In genomic region chrX:12814434-12814833, GRCh38 we compare ENCODE assay signal across 8 cellular contexts. TPM values are rescaled to one million over a fixed set of nuclear protein-coding genes. Genes with fewer than 3 reads are reported as not detected.
DNase-seq lines count a peak whose midpoint lies in the region; ATAC-seq and TF ChIP-seq lines count a peak whose summit lies in the region.

No MANE protein-coding gene starts in this region.

- TF ChIP-seq POLR2A in lower leg skin (IDR thresholded peaks at IDR 0.05) = no peak

- no peaks in the 10 kb centered on the region for H3K4me1 Mint-ChIP-seq in effector memory CD8-positive, alpha-beta T cell (ENCODE audit: low read depth in 2 of 2)
- peaks cover 0 to 3% (median 0%) of the 10 kb centered on the region in 4 donors for H3K4me1 Mint-ChIP-seq in naive thymus-derived CD8-positive, alpha-beta T cell

- intact Hi-C loops in lower leg skin (cut with DNase I; ENCODE audit: low total_unique reads) = loop anchor here (5.0 kb wide), 1 partner anchor 88 kb away; no protein-coding TSS in a partner anchor

- 23 to 24% methylated on average over 4 of the region's 4 CpGs for WGBS in lower leg skin, 2 donors

- H3K4me3 ChIP-seq in GM12864 (ENCODE audit: low read depth, low read length) = no peak overlapping the region
- no peak overlapping the region for H3K4me3 ChIP-seq in lower leg skin (ENCODE audit: low read depth, poor library complexity, severe bottlenecking)

- peak; percentile 53 for ATAC-seq in HG03521 (IDR thresholded peaks at IDR 0.05; ENCODE audit: unreplicated experiment)
- ATAC-seq in effector memory CD8-positive, alpha-beta T cell (replicated peaks) = peak; percentile 56
- ATAC-seq in naive thymus-derived CD8-positive, alpha-beta T cell = peak; percentile 47 to 53

- POLR2A ChIA-PET in naive thymus-derived CD8-positive, alpha-beta T cell (lab: Charles Lee) = interaction anchor here (1.0 kb wide), 1 partner anchor 12 kb away, joined by 3 read pairs; no protein-coding TSS in a partner anchor

- H3K9me3 Mint-ChIP-seq in effector memory CD8-positive, alpha-beta T cell = no peaks in the 10 kb centered on the region
- no peaks in the 10 kb centered on the region for H3K9me3 Mint-ChIP-seq in naive thymus-derived CD8-positive, alpha-beta T cell

- H3K4me3 Mint-ChIP-seq in effector memory CD8-positive, alpha-beta T cell = no peak overlapping the region
- H3K4me3 Mint-ChIP-seq in naive thymus-derived CD8-positive, alpha-beta T cell = no peak overlapping the region

- TF ChIP-seq CTCF in GM12864 (IDR thresholded peaks at IDR 0.05; ENCODE audit: low read depth, low read length, missing control alignments) (peak; percentile 43), lower leg skin (IDR thresholded peaks at IDR 0.05) (no peak)

- H3K36me3 Mint-ChIP-seq in effector memory CD8-positive, alpha-beta T cell (ENCODE audit: insufficient read depth) = peaks cover 6% of the 10 kb centered on the region
- peaks cover 0 to 41% (median 7%) of the 10 kb centered on the region in 3 donors for H3K36me3 Mint-ChIP-seq in naive thymus-derived CD8-positive, alpha-beta T cell

- H3K27ac Mint-ChIP-seq in effector memory CD8-positive, alpha-beta T cell = no peak overlapping the region
- no peak overlapping the region for H3K27ac Mint-ChIP-seq in naive thymus-derived CD8-positive, alpha-beta T cell

- H3K27me3 Mint-ChIP-seq in effector memory CD8-positive, alpha-beta T cell = no peaks in the 10 kb centered on the region
- no peaks in the 10 kb centered on the region for H3K27me3 Mint-ChIP-seq in naive thymus-derived CD8-positive, alpha-beta T cell

- DNase-seq in AG20443 (ENCODE audit: low spot score) (peak; percentile 43), GM12864 (ENCODE audit: low read depth) (peak; percentile 45), T follicular helper cell (ENCODE audit: low read depth) (peak; percentile 37), lower leg skin (ENCODE audit: low spot score in 2 of 2) (no peak), T-helper 9 cell (no peak)
- DNase-seq in effector memory CD8-positive, alpha-beta T cell = peak; percentile 15 to 29 (median 22)
- DNase-seq in naive thymus-derived CD8-positive, alpha-beta T cell = peak in 7 of 10 donors; percentile 15 to 49 (median 36)

RNA-seq across cellular contexts. Expression of gene PRPS2, which starts 23.2 kb away (rescaled TPM):
- 10 to 100 TPM; 23.3 to 26.3 TPM for total RNA-seq in naive thymus-derived CD8-positive, alpha-beta T cell
- 10 to 100 TPM; 26.4 to 32.3 (median 32.2) TPM for polyA plus RNA-seq in naive thymus-derived CD8-positive, alpha-beta T cell
- total RNA-seq in lower leg skin = 100 to 1,000 TPM in 2 of 4 donors, 10 to 100 TPM in 2; 49.5 to 113 (median 97.9) TPM

RNA-seq across cellular contexts. Expression of gene TLR7, which starts 52.4 kb away (rescaled TPM):
- under 1 TPM; 0.38 to 0.52 TPM for total RNA-seq in naive thymus-derived CD8-positive, alpha-beta T cell
- polyA plus RNA-seq in naive thymus-derived CD8-positive, alpha-beta T cell = not detected
- under 1 TPM; 0.15 to 0.38 (median 0.23) TPM for total RNA-seq in lower leg skin

Comparison
In these comparisons a context has a peak if more than half of its experiments do, and no peak if none do; other contexts are left out.
1. DNase-seq: peak in AG20443 (single experiment), GM12864 (single experiment), T follicular helper cell (single experiment), effector memory CD8-positive, alpha-beta T cell (3 of 3) and naive thymus-derived CD8-positive, alpha-beta T cell (7 of 10); none in lower leg skin (0 of 2) and T-helper 9 cell (single experiment).
2. Peak in every context shown above with its lines, with median percentiles within 50 percentile points of each other: ATAC-seq.